Comparison of ENCODE assay signal across 26 cellular contexts in the genomic region with DNA sequence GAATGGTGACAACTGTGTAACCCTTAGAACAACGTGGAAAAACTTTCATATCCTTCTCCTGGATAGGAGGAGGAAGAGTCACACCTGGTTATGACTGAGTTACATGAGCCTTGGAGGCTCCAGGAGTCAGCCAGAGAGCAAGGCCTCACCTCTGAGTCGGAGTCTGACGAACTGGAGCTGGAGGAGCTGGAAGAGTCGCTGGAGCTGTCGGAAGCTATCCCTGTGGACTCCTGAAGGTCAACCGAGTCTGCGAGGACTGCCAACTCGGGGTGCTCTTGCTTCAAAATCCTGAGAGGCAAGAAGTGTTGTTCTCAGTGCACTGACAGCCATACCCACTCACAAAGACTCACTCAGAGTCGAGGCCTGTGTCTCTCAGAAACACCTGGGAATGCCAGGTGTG.
"Had no signal": no experiment of that assay in that cellular context is flagged by ENCODE, and none has a peak within 500 bp of the region (broad histone marks: within the 10 kb centered on the region; RNA-seq: fewer than 3 reads in every experiment).

No MANE protein-coding gene starts in this region.

- H3K4me3 ChIP-seq: body of pancreas, colonic mucosa, esophagus squamous epithelium, left lung, testis, transverse colon had no signal

- H3K27ac Mint-ChIP-seq: nephron, T-helper 17 cell had no signal

- H3K27me3 ChIP-seq: body of pancreas, colonic mucosa, esophagus squamous epithelium, left lung, testis, transverse colon had no signal

- H3K4me1 Mint-ChIP-seq: nephron had no signal

- ATAC-seq: activated CD4-positive, CD25-positive, alpha-beta regulatory T cell treated with anti-CD3 and anti-CD28 coated beads, Interleukin-2, amount 50 U/mL, for 24 hours; activated naive CD4-positive, alpha-beta T cell treated with anti-CD3 and anti-CD28 coated beads, Interleukin-2, amount 50 U/mL, for 72 hours; body of pancreas; left lung; stimulated activated naive CD8-positive, alpha-beta T cell treated with anti-CD3 and anti-CD28 coated beads, Interleukin-15, Interleukin-2, amounts not matched to agents 100 U/mL and 50 U/mL, for 24 hours; T-helper 17 cell had no signal

- H3K9me3 ChIP-seq: body of pancreas, colonic mucosa, esophagus squamous epithelium, left lung, testis, transverse colon had no signal

- H3K27me3 Mint-ChIP-seq: progenitor cell of endocrine pancreas, T-helper 17 cell had no signal

- H3K27ac ChIP-seq: body of pancreas, colonic mucosa, epithelial cell of prostate, esophagus squamous epithelium, left lung, testis, transverse colon, WERI-Rb-1 had no signal

- H3K9me3 Mint-ChIP-seq: activated naive CD4-positive, alpha-beta T cell treated with anti-CD3 and anti-CD28 coated beads, Interleukin-2, amount 50 U/mL, for 72 hours; nephron had no signal

- H3K4me3 Mint-ChIP-seq: nephron, T-helper 17 cell had no signal

- DNase-seq: activated CD4-positive, alpha-beta T cell treated with anti-CD3 and anti-CD28 coated beads for 48 hours; activated CD4-positive, alpha-beta T cell treated with anti-CD3 and anti-CD28 coated beads, Interleukin-2, amount 50 U/mL, for 48 hours; activated CD8-positive, alpha-beta memory T cell treated with anti-CD3 and anti-CD28 coated beads for 24 hours; activated CD8-positive, alpha-beta memory T cell treated with anti-CD3 and anti-CD28 coated beads, Interleukin-2, amount 50 U/mL, for 48 hours; activated naive CD4-positive, alpha-beta T cell; aorta; body of pancreas; cerebellar nuclear complex; colonic mucosa; effector CD8-positive, alpha-beta T cell; esophagus squamous epithelium; foreskin melanocyte; kidney glomerular epithelial cell; left lung; retina; stimulated activated naive CD8-positive, alpha-beta T cell treated with anti-CD3 and anti-CD28 coated beads, Interleukin-15, Interleukin-2, amounts not matched to agents 100 U/mL and 50 U/mL, for 24 hours; T-helper 17 cell; T1000; transverse colon; WERI-Rb-1 had no signal
